15 cellular contexts compared by ENCODE assay signal in genomic region chr11:56143681-56144080, GRCh38. TPM values are rescaled to one million over a fixed set of nuclear protein-coding genes. Genes with fewer than 3 reads are reported as not detected.
"Had no signal": no experiment of that assay in that cellular context is flagged by ENCODE, and none has a peak within 500 bp of the region (broad histone marks: within the 10 kb centered on the region; RNA-seq: fewer than 3 reads in every experiment).

No MANE protein-coding gene starts in this region.

RNA-seq across cellular contexts. Expression of gene OR8J3, which starts 3.7 kb away (rescaled TPM):
- total RNA-seq: activated B cell treated with CpG ODN at 0.5 μM for 24 hours; activated CD4-positive, alpha-beta memory T cell treated with anti-CD3 and anti-CD28 coated beads for 36 hours; activated CD4-positive, alpha-beta memory T cell treated with anti-CD3 and anti-CD28 coated beads, Interleukin-2, amount 10 ng/mL, durations not matched to agents 7 days and 5 days; activated CD4-positive, alpha-beta T cell treated with anti-CD3 and anti-CD28 coated beads for 36 hours; activated CD4-positive, alpha-beta T cell treated with anti-CD3 and anti-CD28 coated beads, Interleukin-2, amount 10 ng/mL, durations not matched to agents 24 days and 14 days; activated CD4-positive, alpha-beta T cell treated with anti-CD3 and anti-CD28 coated beads, Interleukin-2, amount 10 ng/mL, durations not matched to agents 7 days and 5 days; activated CD8-positive, alpha-beta memory T cell treated with anti-CD3 and anti-CD28 coated beads for 36 hours; activated CD8-positive, alpha-beta memory T cell treated with anti-CD3 and anti-CD28 coated beads, Interleukin-2, amount 10 ng/mL, durations not matched to agents 7 days and 5 days; activated CD8-positive, alpha-beta T cell treated with anti-CD3 and anti-CD28 coated beads for 36 hours; activated CD8-positive, alpha-beta T cell treated with anti-CD3 and anti-CD28 coated beads, Interleukin-2, amount 10 ng/mL, durations not matched to agents 7 days and 5 days; T-cell; T-helper 1 cell treated with Interleukin-12 subunit alpha and Interleukin-12 subunit beta and Interleukin-4 antibody, amounts not matched to agents 30 ng/mL and 1 ng/mL, for 36 hours; T-helper 17 cell; T-helper 2 cell treated with Interferon-gamma antibody and Interleukin-4, amounts not matched to agents 100 ng/mL and 5 ng/mL, for 36 hours; WTC11 had no signal

RNA-seq across cellular contexts. Expression of gene OR8K5, which starts 16.4 kb away (rescaled TPM):
- total RNA-seq: activated B cell treated with CpG ODN at 0.5 μM for 24 hours; activated CD4-positive, alpha-beta memory T cell treated with anti-CD3 and anti-CD28 coated beads for 36 hours; activated CD4-positive, alpha-beta memory T cell treated with anti-CD3 and anti-CD28 coated beads, Interleukin-2, amount 10 ng/mL, durations not matched to agents 7 days and 5 days; activated CD4-positive, alpha-beta T cell treated with anti-CD3 and anti-CD28 coated beads for 36 hours; activated CD4-positive, alpha-beta T cell treated with anti-CD3 and anti-CD28 coated beads, Interleukin-2, amount 10 ng/mL, durations not matched to agents 24 days and 14 days; activated CD4-positive, alpha-beta T cell treated with anti-CD3 and anti-CD28 coated beads, Interleukin-2, amount 10 ng/mL, durations not matched to agents 7 days and 5 days; activated CD8-positive, alpha-beta memory T cell treated with anti-CD3 and anti-CD28 coated beads for 36 hours; activated CD8-positive, alpha-beta memory T cell treated with anti-CD3 and anti-CD28 coated beads, Interleukin-2, amount 10 ng/mL, durations not matched to agents 7 days and 5 days; activated CD8-positive, alpha-beta T cell treated with anti-CD3 and anti-CD28 coated beads for 36 hours; activated CD8-positive, alpha-beta T cell treated with anti-CD3 and anti-CD28 coated beads, Interleukin-2, amount 10 ng/mL, durations not matched to agents 7 days and 5 days; T-cell; T-helper 1 cell treated with Interleukin-12 subunit alpha and Interleukin-12 subunit beta and Interleukin-4 antibody, amounts not matched to agents 30 ng/mL and 1 ng/mL, for 36 hours; T-helper 17 cell; T-helper 2 cell treated with Interferon-gamma antibody and Interleukin-4, amounts not matched to agents 100 ng/mL and 5 ng/mL, for 36 hours; WTC11 had no signal

RNA-seq across cellular contexts. Expression of gene OR8H3, which starts 21.5 kb away (rescaled TPM):
- total RNA-seq: activated B cell treated with CpG ODN at 0.5 μM for 24 hours; activated CD4-positive, alpha-beta memory T cell treated with anti-CD3 and anti-CD28 coated beads for 36 hours; activated CD4-positive, alpha-beta memory T cell treated with anti-CD3 and anti-CD28 coated beads, Interleukin-2, amount 10 ng/mL, durations not matched to agents 7 days and 5 days; activated CD4-positive, alpha-beta T cell treated with anti-CD3 and anti-CD28 coated beads for 36 hours; activated CD4-positive, alpha-beta T cell treated with anti-CD3 and anti-CD28 coated beads, Interleukin-2, amount 10 ng/mL, durations not matched to agents 24 days and 14 days; activated CD4-positive, alpha-beta T cell treated with anti-CD3 and anti-CD28 coated beads, Interleukin-2, amount 10 ng/mL, durations not matched to agents 7 days and 5 days; activated CD8-positive, alpha-beta memory T cell treated with anti-CD3 and anti-CD28 coated beads for 36 hours; activated CD8-positive, alpha-beta memory T cell treated with anti-CD3 and anti-CD28 coated beads, Interleukin-2, amount 10 ng/mL, durations not matched to agents 7 days and 5 days; activated CD8-positive, alpha-beta T cell treated with anti-CD3 and anti-CD28 coated beads for 36 hours; activated CD8-positive, alpha-beta T cell treated with anti-CD3 and anti-CD28 coated beads, Interleukin-2, amount 10 ng/mL, durations not matched to agents 7 days and 5 days; T-cell; T-helper 1 cell treated with Interleukin-12 subunit alpha and Interleukin-12 subunit beta and Interleukin-4 antibody, amounts not matched to agents 30 ng/mL and 1 ng/mL, for 36 hours; T-helper 17 cell; T-helper 2 cell treated with Interferon-gamma antibody and Interleukin-4, amounts not matched to agents 100 ng/mL and 5 ng/mL, for 36 hours; WTC11 had no signal

RNA-seq across cellular contexts. Expression of gene OR5J2, which starts 32.7 kb away (rescaled TPM):
- total RNA-seq: activated B cell treated with CpG ODN at 0.5 μM for 24 hours; activated CD4-positive, alpha-beta memory T cell treated with anti-CD3 and anti-CD28 coated beads for 36 hours; activated CD4-positive, alpha-beta memory T cell treated with anti-CD3 and anti-CD28 coated beads, Interleukin-2, amount 10 ng/mL, durations not matched to agents 7 days and 5 days; activated CD4-positive, alpha-beta T cell treated with anti-CD3 and anti-CD28 coated beads for 36 hours; activated CD4-positive, alpha-beta T cell treated with anti-CD3 and anti-CD28 coated beads, Interleukin-2, amount 10 ng/mL, durations not matched to agents 24 days and 14 days; activated CD4-positive, alpha-beta T cell treated with anti-CD3 and anti-CD28 coated beads, Interleukin-2, amount 10 ng/mL, durations not matched to agents 7 days and 5 days; activated CD8-positive, alpha-beta memory T cell treated with anti-CD3 and anti-CD28 coated beads for 36 hours; activated CD8-positive, alpha-beta memory T cell treated with anti-CD3 and anti-CD28 coated beads, Interleukin-2, amount 10 ng/mL, durations not matched to agents 7 days and 5 days; activated CD8-positive, alpha-beta T cell treated with anti-CD3 and anti-CD28 coated beads for 36 hours; activated CD8-positive, alpha-beta T cell treated with anti-CD3 and anti-CD28 coated beads, Interleukin-2, amount 10 ng/mL, durations not matched to agents 7 days and 5 days; T-cell; T-helper 1 cell treated with Interleukin-12 subunit alpha and Interleukin-12 subunit beta and Interleukin-4 antibody, amounts not matched to agents 30 ng/mL and 1 ng/mL, for 36 hours; T-helper 17 cell; T-helper 2 cell treated with Interferon-gamma antibody and Interleukin-4, amounts not matched to agents 100 ng/mL and 5 ng/mL, for 36 hours; WTC11 had no signal

RNA-seq across cellular contexts. Expression of gene OR8H2, which starts 40.2 kb away (rescaled TPM):
- total RNA-seq: activated B cell treated with CpG ODN at 0.5 μM for 24 hours; activated CD4-positive, alpha-beta memory T cell treated with anti-CD3 and anti-CD28 coated beads for 36 hours; activated CD4-positive, alpha-beta memory T cell treated with anti-CD3 and anti-CD28 coated beads, Interleukin-2, amount 10 ng/mL, durations not matched to agents 7 days and 5 days; activated CD4-positive, alpha-beta T cell treated with anti-CD3 and anti-CD28 coated beads for 36 hours; activated CD4-positive, alpha-beta T cell treated with anti-CD3 and anti-CD28 coated beads, Interleukin-2, amount 10 ng/mL, durations not matched to agents 24 days and 14 days; activated CD4-positive, alpha-beta T cell treated with anti-CD3 and anti-CD28 coated beads, Interleukin-2, amount 10 ng/mL, durations not matched to agents 7 days and 5 days; activated CD8-positive, alpha-beta memory T cell treated with anti-CD3 and anti-CD28 coated beads for 36 hours; activated CD8-positive, alpha-beta memory T cell treated with anti-CD3 and anti-CD28 coated beads, Interleukin-2, amount 10 ng/mL, durations not matched to agents 7 days and 5 days; activated CD8-positive, alpha-beta T cell treated with anti-CD3 and anti-CD28 coated beads for 36 hours; activated CD8-positive, alpha-beta T cell treated with anti-CD3 and anti-CD28 coated beads, Interleukin-2, amount 10 ng/mL, durations not matched to agents 7 days and 5 days; T-cell; T-helper 1 cell treated with Interleukin-12 subunit alpha and Interleukin-12 subunit beta and Interleukin-4 antibody, amounts not matched to agents 30 ng/mL and 1 ng/mL, for 36 hours; T-helper 17 cell; T-helper 2 cell treated with Interferon-gamma antibody and Interleukin-4, amounts not matched to agents 100 ng/mL and 5 ng/mL, for 36 hours; WTC11 had no signal
